In genomic region chr19:23395041-23395721, GRCh38 we compare ENCODE assay signal across 8 cellular contexts. TPM values are rescaled to one million over a fixed set of nuclear protein-coding genes. Genes with fewer than 3 reads are reported as not detected.
A peak's percentile ranks its signal among the peaks of the same experiment; 100 is the strongest.
DNase-seq lines count a peak whose midpoint lies in the region; ATAC-seq lines count a peak whose summit lies in the region.

Gene ZNF91 (minus strand): TSS chr19:23395471. CDS start chr19:23395354, 117 bp downstream.

- H4K8ac ChIP-seq in mesendoderm (ENCODE audit: low read depth, low read length), result peak within 1 kb of the TSS; percentile 76

- no peak within 1 kb of the TSS for H4K5ac ChIP-seq in mesendoderm (ENCODE audit: low read length)

- peak within 1 kb of the TSS; percentile 98 for H3K27ac Mint-ChIP-seq in activated CD8-positive, alpha-beta memory T cell treated with anti-CD3 and anti-CD28 coated beads, Interleukin-2, amount 10 ng/mL, durations not matched to agents 7 days and 5 days

- H3K27me3 Mint-ChIP-seq in activated CD8-positive, alpha-beta memory T cell treated with anti-CD3 and anti-CD28 coated beads, Interleukin-2, amount 10 ng/mL, durations not matched to agents 7 days and 5 days, result no peaks in the 10 kb centered on the region

- H3K9ac ChIP-seq in endocrine pancreas (ENCODE audit: control insufficient read depth, insufficient read depth, low read length) (peak within 1 kb of the TSS; percentile 98), mesendoderm (ENCODE audit: low read length) (peak within 1 kb of the TSS; percentile 98)

- H3K27ac ChIP-seq in mesendoderm (ENCODE audit: low read depth, low read length), result peak within 1 kb of the TSS; percentile 79

- peaks cover 4% of the 10 kb centered on the region for H3K79me1 ChIP-seq in mesendoderm (ENCODE audit: low read length)

- H3K4me1 ChIP-seq in endocrine pancreas (ENCODE audit: control insufficient read depth, insufficient read depth, low read length) (peaks cover 6% of the 10 kb centered on the region), mesendoderm (ENCODE audit: control insufficient read depth, low read depth, low read length) (peaks cover 4% of the 10 kb centered on the region)

- H3K4me2 ChIP-seq in mesendoderm (ENCODE audit: low read length), result peak within 1 kb of the TSS; percentile 10

- no peak within 1 kb of the TSS for H3K23ac ChIP-seq in mesendoderm (ENCODE audit: low read length)

- ATAC-seq in GM19324 (IDR thresholded peaks at IDR 0.05; ENCODE audit: low FRiP score, unreplicated experiment), result peak; percentile 95
- ATAC-seq in HG03469 (IDR thresholded peaks at IDR 0.05; ENCODE audit: unreplicated experiment), result peak; percentile 97
- ATAC-seq in activated CD8-positive, alpha-beta memory T cell treated with anti-CD3 and anti-CD28 coated beads, Interleukin-2, amount 10 ng/mL, durations not matched to agents 7 days and 5 days, result peak; percentile 97

- WGBS in mesendoderm (ENCODE audit: extremely low coverage, insufficient coverage, low lambda C conversion rate), result no CpG with 5 or more reads among the region's 32 CpGs

- H2BK5ac ChIP-seq in mesendoderm (ENCODE audit: low read length), result peak within 1 kb of the TSS; percentile 89

- peak; percentile 54 to 97 (median 93) for DNase-seq in C1 segment of cervical spinal cord (lab: John Stamatoyannopoulos, UW)
- peak; percentile 99 for DNase-seq in NCI-H82 (lab: John Stamatoyannopoulos, UW)
- DNase-seq in activated CD8-positive, alpha-beta memory T cell treated with anti-CD3 and anti-CD28 coated beads, Interleukin-2, amount 10 ng/mL, durations not matched to agents 7 days and 5 days, result peak; percentile 96
- peak; percentile 99 for DNase-seq in mesendoderm
- DNase-seq in stimulated activated CD8-positive, alpha-beta memory T cell treated with anti-CD3 and anti-CD28 coated beads, Interleukin-15, amount 100 ng/mL, for 1 hour (ENCODE audit: low read depth), result peak; percentile 77

- H3K56ac ChIP-seq in mesendoderm (ENCODE audit: low read length), result peak within 1 kb of the TSS; percentile 99

- H2BK15ac ChIP-seq in mesendoderm (replicated peaks; ENCODE audit: low read depth), result no peak within 1 kb of the TSS

- peaks cover 45% of the 10 kb centered on the region for H3K36me3 Mint-ChIP-seq in activated CD8-positive, alpha-beta memory T cell treated with anti-CD3 and anti-CD28 coated beads, Interleukin-2, amount 10 ng/mL, durations not matched to agents 7 days and 5 days

- H2BK120ac ChIP-seq in mesendoderm (ENCODE audit: low read depth, low read length), result no peak within 1 kb of the TSS

- no peak within 1 kb of the TSS for H2AK5ac ChIP-seq in mesendoderm (ENCODE audit: low read length)

- peaks cover 26% of the 10 kb centered on the region for H3K79me2 ChIP-seq in mesendoderm (ENCODE audit: control insufficient read depth, insufficient read depth, low read length)

- H3K36me3 ChIP-seq in endocrine pancreas (ENCODE audit: control insufficient read depth, insufficient read depth, low read length) (no peaks in the 10 kb centered on the region), mesendoderm (ENCODE audit: control insufficient read depth, insufficient read depth, low read length) (peaks cover under 1% of the 10 kb centered on the region)

- H3K9me3 ChIP-seq in endocrine pancreas (ENCODE audit: control insufficient read depth, low read length), result no peaks in the 10 kb centered on the region

- CTCF ChIA-PET in activated CD8-positive, alpha-beta memory T cell treated with anti-CD3 and anti-CD28 coated beads, Interleukin-2, amount 10 ng/mL, durations not matched to agents 7 days and 5 days (lab: Charles Lee), result interaction anchor here (1.2 kb wide), 3 partner anchors 9 to 692 kb away, joined by 3 to 4 read pairs (median 4); partner anchors contain the start of gene ZNF254

- H3K4me3 Mint-ChIP-seq in activated CD8-positive, alpha-beta memory T cell treated with anti-CD3 and anti-CD28 coated beads, Interleukin-2, amount 10 ng/mL, durations not matched to agents 7 days and 5 days, result peak within 1 kb of the TSS; percentile 98

- H3K18ac ChIP-seq in mesendoderm (ENCODE audit: low read length), result peak within 1 kb of the TSS; percentile 44

- H3K27me3 ChIP-seq in endocrine pancreas (ENCODE audit: control insufficient read depth, insufficient read depth, low read length), result no peaks in the 10 kb centered on the region
- no peaks in the 10 kb centered on the region for H3K27me3 ChIP-seq in mesendoderm (ENCODE audit: insufficient read depth, low read length, poor library complexity)

- H3K9me3 Mint-ChIP-seq in activated CD8-positive, alpha-beta memory T cell treated with anti-CD3 and anti-CD28 coated beads, Interleukin-2, amount 10 ng/mL, durations not matched to agents 7 days and 5 days (ENCODE audit: low read depth), result peaks cover 23% of the 10 kb centered on the region

- peak within 1 kb of the TSS; percentile 80 for H3K4me3 ChIP-seq in endocrine pancreas (ENCODE audit: control insufficient read depth, insufficient read depth, low read length)
- peak within 1 kb of the TSS; percentile 94 for H3K4me3 ChIP-seq in mesendoderm (ENCODE audit: low read length)

- peaks cover 8% of the 10 kb centered on the region for H3K4me1 Mint-ChIP-seq in activated CD8-positive, alpha-beta memory T cell treated with anti-CD3 and anti-CD28 coated beads, Interleukin-2, amount 10 ng/mL, durations not matched to agents 7 days and 5 days

- peak within 1 kb of the TSS; percentile 90 for H3K4ac ChIP-seq in mesendoderm (ENCODE audit: low read depth, low read length)

RNA-seq across cellular contexts. Expression of gene ZNF91, which starts in this region (rescaled TPM):
- 10 to 100 TPM; 23.6 to 35.7 TPM for total RNA-seq in activated CD8-positive, alpha-beta memory T cell treated with anti-CD3 and anti-CD28 coated beads, Interleukin-2, amount 10 ng/mL, durations not matched to agents 7 days and 5 days
- 18.3 TPM for polyA plus RNA-seq in mesendoderm (2013, experiment 1 of 2)
- polyA plus RNA-seq in mesendoderm (2013, experiment 2 of 2), result 18.2 TPM

Comparison
In these comparisons a context has a peak if more than half of its experiments do, and no peak if none do; other contexts are left out.
1. Peak in every context shown above with its lines: DNase-seq, ATAC-seq, H3K4me3 ChIP-seq and H3K27ac ChIP-seq.